In genomic region chr14:61838661-61839060, GRCh38 we compare ENCODE assay signal across 1 cellular context.
TF ChIP-seq lines count a peak whose summit lies in the region.

No MANE protein-coding gene starts in this region.

TF ChIP-seq in IMR-90, 13 proteins besides CTCF, POLR2A, EP300 and RAD21 (continued from another document):
- TF ChIP-seq, protein P1, sequence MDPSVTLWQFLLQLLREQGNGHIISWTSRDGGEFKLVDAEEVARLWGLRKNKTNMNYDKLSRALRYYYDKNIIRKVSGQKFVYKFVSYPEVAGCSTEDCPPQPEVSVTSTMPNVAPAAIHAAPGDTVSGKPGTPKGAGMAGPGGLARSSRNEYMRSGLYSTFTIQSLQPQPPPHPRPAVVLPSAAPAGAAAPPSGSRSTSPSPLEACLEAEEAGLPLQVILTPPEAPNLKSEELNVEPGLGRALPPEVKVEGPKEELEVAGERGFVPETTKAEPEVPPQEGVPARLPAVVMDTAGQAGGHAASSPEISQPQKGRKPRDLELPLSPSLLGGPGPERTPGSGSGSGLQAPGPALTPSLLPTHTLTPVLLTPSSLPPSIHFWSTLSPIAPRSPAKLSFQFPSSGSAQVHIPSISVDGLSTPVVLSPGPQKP (IDR thresholded peaks at IDR 0.05; ENCODE audit: borderline replicate concordance, low read depth, low read length) = no peak
- no peak for TF ChIP-seq MAFK (IDR thresholded peaks at IDR 0.05; ENCODE audit: low read depth, low read length)
- TF ChIP-seq MXI1 (IDR thresholded peaks at IDR 0.05; ENCODE audit: borderline replicate concordance, low read depth, low read length) = no peak
- no peak for TF ChIP-seq FOS (IDR thresholded peaks at IDR 0.05; ENCODE audit: low read depth, low read length)
